ENCODE assay signal across 8 cellular contexts in genomic region chr7:122887198-122887597, GRCh38. TPM values are rescaled to one million over a fixed set of nuclear protein-coding genes. Genes with fewer than 3 reads are reported as not detected.
DNase-seq lines count a peak whose midpoint lies in the region; ATAC-seq and TF ChIP-seq lines count a peak whose summit lies in the region.

No MANE protein-coding gene starts in this region.

- H2BK12ac ChIP-seq in neuronal stem cell (ENCODE audit: low read length): no peak overlapping the region

- H3K9ac ChIP-seq in MM.1S (ENCODE audit: low read length) (peak overlapping the region; percentile 85), neuronal stem cell (ENCODE audit: low read depth, low read length, poor library complexity) (no peak overlapping the region)

- H4K91ac ChIP-seq in neuronal stem cell (ENCODE audit: low read depth, low read length, poor library complexity): no peak overlapping the region

- H2AFZ ChIP-seq in MM.1S (ENCODE audit: low read length): peak overlapping the region; percentile 94
- peak overlapping the region; percentile 99 for H2AFZ ChIP-seq in neuronal stem cell (ENCODE audit: low read length)

- no peak overlapping the region for H2BK15ac ChIP-seq in neuronal stem cell (ENCODE audit: low read length)

- peaks cover 38% of the 10 kb centered on the region for H3K79me2 ChIP-seq in MM.1S (ENCODE audit: low read length)

- H3K9me3 ChIP-seq in MM.1S (replicated peaks; ENCODE audit: insufficient read depth, low read length) (no peaks in the 10 kb centered on the region), neuronal stem cell (replicated peaks in 1 of 2; ENCODE audit: control insufficient read depth in 2 of 2, insufficient read depth in 1 of 2, low read depth in 1 of 2, low read length in 2 of 2) (no peaks in the 10 kb centered on the region)

- peaks cover 34% of the 10 kb centered on the region for H3K4me1 ChIP-seq in MM.1S (ENCODE audit: low read length)
- peaks cover 5 to 10% of the 10 kb centered on the region in 2 donors for H3K4me1 ChIP-seq in neuronal stem cell (ENCODE audit: control insufficient read depth in 2 of 2, insufficient read depth in 1 of 2, low read depth in 1 of 2, low read length in 2 of 2)

- 0 out of 2 replicates have a peak, but pooled peaks cover 5% of the 10 kb centered on the region for H4K20me1 ChIP-seq in MM.1S (ENCODE audit: insufficient read depth, low read length)

- H3K79me1 ChIP-seq in neuronal stem cell (ENCODE audit: low read depth, low read length): no peaks in the 10 kb centered on the region

- H3K36me3 ChIP-seq in MM.1S (replicated peaks; ENCODE audit: insufficient read depth, low read length) (no peaks in the 10 kb centered on the region), neuronal stem cell (replicated peaks in 1 of 2; ENCODE audit: control insufficient read depth in 2 of 2, insufficient read depth in 2 of 2, low read length in 2 of 2) (no peaks in the 10 kb centered on the region)

- no peaks in the 10 kb centered on the region for H3K9me3 Mint-ChIP-seq in activated naive CD8-positive, alpha-beta T cell treated with anti-CD3 and anti-CD28 coated beads for 36 hours

- no peak overlapping the region for H2BK5ac ChIP-seq in neuronal stem cell (ENCODE audit: low read length)

- DNase-seq in GM03348 (ENCODE audit: low spot score) (peak; percentile 58), MM.1S (peak; percentile 91), Right ventricle myocardium inferior (ENCODE audit: missing footprints) (peak; percentile 76), neuronal stem cell (ENCODE audit: low spot score) (peak; percentile 41), GOT3 (lab: John Stamatoyannopoulos, UW) (no peak)
- no peak for DNase-seq in activated naive CD8-positive, alpha-beta T cell treated with anti-CD3 and anti-CD28 coated beads for 36 hours
- no peak for DNase-seq in stimulated activated CD8-positive, alpha-beta memory T cell treated with anti-CD3 and anti-CD28 coated beads, Interleukin-4, amount 100 ng/mL, for 48 hours
- DNase-seq in activated CD4-positive, CD25-positive, alpha-beta regulatory T cell (lab: John Stamatoyannopoulos, UW): no peak

- peak overlapping the region; percentile 42 for H3K4me3 Mint-ChIP-seq in activated naive CD8-positive, alpha-beta T cell treated with anti-CD3 and anti-CD28 coated beads for 36 hours

- no peak overlapping the region for H3K18ac ChIP-seq in neuronal stem cell (ENCODE audit: low read length)

- ATAC-seq in Right ventricle myocardium inferior: peak; percentile 80

- peak overlapping the region; percentile 29 for H3K27ac Mint-ChIP-seq in activated naive CD8-positive, alpha-beta T cell treated with anti-CD3 and anti-CD28 coated beads for 36 hours

- H3K4me2 ChIP-seq in MM.1S (ENCODE audit: low read depth, low read length) (peak overlapping the region; percentile 94), neuronal stem cell (ENCODE audit: insufficient read depth, low read length, poor library complexity, severe bottlenecking) (peak overlapping the region; percentile 100)

- H4K8ac ChIP-seq in neuronal stem cell (ENCODE audit: low read depth, low read length): no peak overlapping the region

- no peak overlapping the region for H3K14ac ChIP-seq in neuronal stem cell (ENCODE audit: low read length)

- WGBS in neuronal stem cell (ENCODE audit: extremely low coverage in 2 of 2, insufficient read length in 2 of 2, insufficient replicate concordance in 1 of 2), 2 donors: no CpG with 5 or more reads among the region's 12 CpGs

- H3K36me3 Mint-ChIP-seq in activated naive CD8-positive, alpha-beta T cell treated with anti-CD3 and anti-CD28 coated beads for 36 hours: no peaks in the 10 kb centered on the region

- no peak overlapping the region for H2BK120ac ChIP-seq in neuronal stem cell (ENCODE audit: low read depth, low read length)

- H3K4me1 Mint-ChIP-seq in activated naive CD8-positive, alpha-beta T cell treated with anti-CD3 and anti-CD28 coated beads for 36 hours: peaks cover 5% of the 10 kb centered on the region

- H3F3A ChIP-seq in MM.1S (ENCODE audit: insufficient read depth, low read length): peaks cover 28% of the 10 kb centered on the region

- no peak overlapping the region for H3K23ac ChIP-seq in neuronal stem cell (ENCODE audit: low read depth, low read length, poor library complexity)

- no peaks in the 10 kb centered on the region for H3K9me2 ChIP-seq in MM.1S (replicated peaks; ENCODE audit: insufficient read depth, low read length)

- intact Hi-C loops in Right ventricle myocardium inferior (cut with DNase I): loop anchor here (2.0 to 5.0 kb wide), 2 partner anchors 84 to 265 kb away; no protein-coding TSS in a partner anchor

- H3K27ac ChIP-seq in MM.1S (ENCODE audit: low read length) (peak overlapping the region; percentile 83), neuronal stem cell (replicated peaks; ENCODE audit: low read length) (no peak overlapping the region)

- H3K4me3 ChIP-seq in MM.1S (ENCODE audit: low read length) (peak overlapping the region; percentile 93), neuronal stem cell (ENCODE audit: low read length in 2 of 2) (peak overlapping the region in 1 of 2 donors; percentile 91)

- no peak overlapping the region for H2AK5ac ChIP-seq in neuronal stem cell (ENCODE audit: low read depth, low read length)

- H3K4ac ChIP-seq in neuronal stem cell (ENCODE audit: low read length): no peak overlapping the region

- H3K27me3 ChIP-seq in MM.1S (replicated peaks; ENCODE audit: insufficient read depth, low read length): no peaks in the 10 kb centered on the region
- H3K27me3 ChIP-seq in neuronal stem cell (ENCODE audit: control insufficient read depth in 3 of 3, insufficient read depth in 3 of 3, low read depth in 1 of 3, low read length in 3 of 3): peaks cover 0 to 3% (median 0%) of the 10 kb centered on the region in 3 experiments

- H3K27me3 Mint-ChIP-seq in activated naive CD8-positive, alpha-beta T cell treated with anti-CD3 and anti-CD28 coated beads for 36 hours: peaks cover 58% of the 10 kb centered on the region

- peak; percentile 54 for TF ChIP-seq CTCF in MM.1S (IDR thresholded peaks at IDR 0.05; ENCODE audit: low read length)

RNA-seq across cellular contexts. Expression of gene CADPS2, which starts 0.9 kb away (rescaled TPM):
- not detected for total RNA-seq in activated naive CD8-positive, alpha-beta T cell treated with anti-CD3 and anti-CD28 coated beads for 36 hours
- total RNA-seq in Right ventricle myocardium inferior: 20.8 TPM
- 6.2 TPM for polyA plus RNA-seq in neuronal stem cell (2013, experiment 1 of 2)
- 6.0 TPM for polyA plus RNA-seq in neuronal stem cell (2013, experiment 2 of 2)

Comparison
In these comparisons a context has a peak if more than half of its experiments do, and no peak if none do; other contexts are left out.
1. DNase-seq: peak in GM03348 (single experiment), MM.1S (single experiment), Right ventricle myocardium inferior (single experiment) and neuronal stem cell (single experiment); none in activated naive CD8-positive, alpha-beta T cell treated with anti-CD3 and anti-CD28 coated beads for 36 hours (single experiment), GOT3 (single experiment), stimulated activated CD8-positive, alpha-beta memory T cell treated with anti-CD3 and anti-CD28 coated beads, Interleukin-4, amount 100 ng/mL, for 48 hours (single experiment) and activated CD4-positive, CD25-positive, alpha-beta regulatory T cell (0 of 4).
2. RNA of gene CADPS2, which starts 0.9 kb away (total RNA-seq): 20.8 TPM in Right ventricle myocardium inferior (single experiment); not detected in activated naive CD8-positive, alpha-beta T cell treated with anti-CD3 and anti-CD28 coated beads for 36 hours; every median in the first group is over 10 times any median in the second.